17 cellular contexts compared by ENCODE assay signal in the genomic region with DNA sequence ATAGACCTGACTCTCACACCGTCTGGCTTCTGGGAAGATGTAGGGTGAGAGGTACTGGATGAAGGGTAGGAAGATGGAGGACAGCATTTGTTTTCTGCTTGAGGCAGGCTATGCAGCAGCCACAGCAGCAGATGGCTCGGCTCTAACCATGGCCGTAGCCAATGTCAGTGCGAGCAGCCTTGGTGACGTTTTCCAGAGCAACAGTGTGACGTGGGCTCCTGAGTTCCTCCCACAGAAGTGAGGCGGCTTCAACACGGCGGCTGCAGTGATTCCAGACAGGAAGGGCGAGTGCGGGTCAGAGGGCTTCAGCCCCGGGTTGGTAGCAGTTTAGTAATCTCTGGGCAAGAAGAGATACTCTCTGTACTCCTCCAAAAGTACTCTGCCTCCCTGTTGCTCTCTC.
DNase-seq lines count a peak whose midpoint lies in the region; ATAC-seq and TF ChIP-seq lines count a peak whose summit lies in the region.
"Had no signal": no experiment of that assay in that cellular context is flagged by ENCODE, and none has a peak within 500 bp of the region (broad histone marks: within the 10 kb centered on the region; RNA-seq: fewer than 3 reads in every experiment).

No MANE protein-coding gene starts in this region.

- DNase-seq in A172 (ENCODE audit: low spot score): peak; percentile 7
- DNase-seq in DMS153 treated with DMSO at 0.1 percent for 48 hours (lab: John Stamatoyannopoulos, UW; ENCODE audit: unreplicated experiment): peak; percentile 11
- peak; percentile 98 for DNase-seq in SHP77 (lab: John Stamatoyannopoulos, UW)
- no peak for DNase-seq in right lobe of liver
- DNase-seq in GM03348 (ENCODE audit: low spot score): no peak
- no peak for DNase-seq in COLO668 (lab: John Stamatoyannopoulos, UW; ENCODE audit: unreplicated experiment)
- DNase-seq in T1000 (lab: John Stamatoyannopoulos, UW): no peak
- DNase-seq: activated T-cell treated with anti-CD3 and anti-CD28 coated beads, Interleukin-2, amount 50 U/mL, for 1 hour; AML-193; brain microvascular endothelial cell; effector memory CD4-positive, alpha-beta T cell; naive B cell; SIG-M5; T-helper 9 cell had no signal

- TF ChIP-seq POLR2A in right lobe of liver (IDR thresholded peaks at IDR 0.05): no peak

- H3K36me3 ChIP-seq in right lobe of liver: no peaks in the 10 kb centered on the region
- H3K36me3 ChIP-seq: brain microvascular endothelial cell had no signal

- H3K9me3 ChIP-seq in right lobe of liver: no peaks in the 10 kb centered on the region

- 18% methylated on average over 11 of the region's 12 CpGs for WGBS in right lobe of liver (ENCODE audit: insufficient coverage, low coverage, low lambda C conversion rate, missing lambda C conversion rate)

- H3K27me3 ChIP-seq in right lobe of liver: no peaks in the 10 kb centered on the region
- H3K27me3 ChIP-seq: brain microvascular endothelial cell had no signal

- intact Hi-C loops in right lobe of liver (cut with DNase I): no loop called here

- peak in 3 of 4 donors; percentile 29 to 41 (median 33) for ATAC-seq in right lobe of liver
- ATAC-seq in HG03460 (IDR thresholded peaks at IDR 0.05; ENCODE audit: unreplicated experiment): no peak
- ATAC-seq: left lobe of liver had no signal

- no peak for TF ChIP-seq CTCF in right lobe of liver (IDR thresholded peaks at IDR 0.05)

- no peaks in the 10 kb centered on the region for H3K4me1 ChIP-seq in right lobe of liver
- H3K4me1 ChIP-seq: parathyroid adenoma had no signal

- no peak overlapping the region for H3K27ac ChIP-seq in right lobe of liver
- H3K27ac ChIP-seq: brain microvascular endothelial cell, parathyroid adenoma had no signal

- H3K4me3 ChIP-seq in right lobe of liver: no peak overlapping the region

Comparison
In these comparisons a context has a peak if more than half of its experiments do, and no peak if none do; other contexts are left out.
1. DNase-seq: peak in A172 (single experiment), DMS153 treated with DMSO at 0.1 percent for 48 hours (single experiment) and SHP77 (2 of 2); none in right lobe of liver (0 of 3), GM03348 (single experiment), COLO668 (single experiment) and T1000 (single experiment).